ENCODE assay signal across 10 cellular contexts in the genomic region with DNA sequence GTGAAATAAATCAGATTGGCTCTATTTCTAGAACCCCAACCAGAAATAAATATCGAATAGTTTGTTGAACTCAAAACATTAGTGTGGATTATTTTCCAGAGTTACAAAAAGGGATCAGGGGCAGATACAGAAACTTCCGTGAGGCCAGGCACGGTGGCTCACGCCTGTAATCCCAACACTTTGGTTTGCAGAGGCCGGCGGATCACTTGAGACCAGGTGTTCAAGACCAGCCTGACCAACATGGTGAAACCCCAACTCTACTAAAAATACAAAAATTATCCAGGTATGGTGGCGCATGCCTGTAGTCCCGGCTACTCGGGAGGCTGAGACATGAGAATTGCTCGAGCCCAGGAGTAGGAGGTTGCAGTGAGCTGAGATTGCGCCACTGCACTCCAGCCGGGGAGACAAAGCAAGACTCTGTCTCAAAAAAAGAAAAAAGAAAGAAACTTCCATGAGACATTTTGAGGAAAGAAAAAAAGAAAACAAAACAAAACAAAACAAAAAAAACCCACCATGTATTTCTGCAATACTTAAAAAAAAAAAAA. TPM values are rescaled to one million over a fixed set of nuclear protein-coding genes. Genes with fewer than 3 reads are reported as not detected.
DNase-seq lines count a peak whose midpoint lies in the region; ATAC-seq and TF ChIP-seq lines count a peak whose summit lies in the region.
"Had no signal": no experiment of that assay in that cellular context is flagged by ENCODE, and none has a peak within 500 bp of the region (broad histone marks: within the 10 kb centered on the region; RNA-seq: fewer than 3 reads in every experiment).

No MANE protein-coding gene starts in this region.

- H3K27ac Mint-ChIP-seq in activated CD4-positive, alpha-beta T cell treated with anti-CD3 and anti-CD28 coated beads, Interleukin-2, amount 10 ng/mL, durations not matched to agents 24 days and 14 days: no peak overlapping the region
- H3K27ac Mint-ChIP-seq in endothelial cell (ENCODE audit: unreplicated experiment): no peak overlapping the region

- H3K4me2 ChIP-seq in SU-DHL-6 (ENCODE audit: low read depth, low read length, poor library complexity, severe bottlenecking) (peak overlapping the region; percentile 68), smooth muscle cell (peak overlapping the region; percentile 92)

- no peak overlapping the region for H2AFZ ChIP-seq in SU-DHL-6 (ENCODE audit: low read depth, low read length, severe bottlenecking)
- no peak overlapping the region for H2AFZ ChIP-seq in smooth muscle cell (ENCODE audit: low read depth)

- DNase-seq in activated CD4-positive, alpha-beta T cell treated with anti-CD3 and anti-CD28 coated beads, Interleukin-2, amount 10 ng/mL, durations not matched to agents 24 days and 14 days: no peak
- DNase-seq in activated CD4-positive, alpha-beta T cell treated with anti-CD3 and anti-CD28 coated beads for 1 hour: no peak
- DNase-seq in endothelial cell (ENCODE audit: low spot score): no peak
- no peak for DNase-seq in smooth muscle cell (lab: John Stamatoyannopoulos, UW; ENCODE audit: unreplicated experiment)
- DNase-seq in stimulated activated CD4-positive, alpha-beta T cell treated with anti-CD3 and anti-CD28 coated beads, Interleukin-12 subunit alpha, Interleukin-12 subunit beta, amount 100 ng/mL, for 4 hours: no peak
- no peak for DNase-seq in NCI-H1105 (lab: John Stamatoyannopoulos, UW)
- DNase-seq: effector CD8-positive, alpha-beta T cell had no signal

- H3K27ac ChIP-seq in SU-DHL-6 (ENCODE audit: low read depth, low read length) (no peak overlapping the region), smooth muscle cell (ENCODE audit: low read depth) (no peak overlapping the region)

- H3K4me3 Mint-ChIP-seq in activated CD4-positive, alpha-beta T cell treated with anti-CD3 and anti-CD28 coated beads, Interleukin-2, amount 10 ng/mL, durations not matched to agents 24 days and 14 days: peak overlapping the region; percentile 94
- H3K4me3 Mint-ChIP-seq in endothelial cell (ENCODE audit: unreplicated experiment): peak overlapping the region; percentile 97

- no peaks in the 10 kb centered on the region for H3F3A ChIP-seq in SU-DHL-6 (ENCODE audit: insufficient read depth)
- H3F3A ChIP-seq in smooth muscle cell (ENCODE audit: low read depth): no peaks in the 10 kb centered on the region

- peaks cover 6% of the 10 kb centered on the region for H3K4me1 ChIP-seq in smooth muscle cell (ENCODE audit: low read depth)

- H3K9me3 Mint-ChIP-seq in activated CD4-positive, alpha-beta T cell treated with anti-CD3 and anti-CD28 coated beads, Interleukin-2, amount 10 ng/mL, durations not matched to agents 24 days and 14 days: no peaks in the 10 kb centered on the region
- no peaks in the 10 kb centered on the region for H3K9me3 Mint-ChIP-seq in endothelial cell (ENCODE audit: unreplicated experiment)

- H3K9me3 ChIP-seq in SU-DHL-6 (ENCODE audit: insufficient read depth, low read length) (no peaks in the 10 kb centered on the region), smooth muscle cell (replicated peaks; ENCODE audit: low read depth) (no peaks in the 10 kb centered on the region)

- no peaks in the 10 kb centered on the region for H4K20me1 ChIP-seq in SU-DHL-6 (ENCODE audit: low read depth, low read length)
- peaks cover 24% of the 10 kb centered on the region for H4K20me1 ChIP-seq in smooth muscle cell (ENCODE audit: low read depth)

- H3K36me3 Mint-ChIP-seq in activated CD4-positive, alpha-beta T cell treated with anti-CD3 and anti-CD28 coated beads, Interleukin-2, amount 10 ng/mL, durations not matched to agents 24 days and 14 days (ENCODE audit: low read depth): peaks cover 42% of the 10 kb centered on the region
- peaks cover 9% of the 10 kb centered on the region for H3K36me3 Mint-ChIP-seq in endothelial cell (ENCODE audit: low read depth, unreplicated experiment)

- H3K4me1 Mint-ChIP-seq in activated CD4-positive, alpha-beta T cell treated with anti-CD3 and anti-CD28 coated beads, Interleukin-2, amount 10 ng/mL, durations not matched to agents 24 days and 14 days: peaks cover 29% of the 10 kb centered on the region
- peaks cover 24% of the 10 kb centered on the region for H3K4me1 Mint-ChIP-seq in endothelial cell (ENCODE audit: unreplicated experiment)

- H3K9me2 ChIP-seq in SU-DHL-6 (replicated peaks; ENCODE audit: insufficient read depth, low read length): no peaks in the 10 kb centered on the region

- WGBS in smooth muscle cell (ENCODE audit: low lambda C conversion rate): 96% methylated on average over 12 of the region's 12 CpGs

- H3K9ac ChIP-seq in SU-DHL-6 (ENCODE audit: low read length) (no peak overlapping the region), smooth muscle cell (ENCODE audit: low read depth) (no peak overlapping the region)

- intact Hi-C loops in activated CD4-positive, alpha-beta T cell treated with anti-CD3 and anti-CD28 coated beads, Interleukin-2, amount 10 ng/mL, durations not matched to agents 24 days and 14 days (cut with micrococcal nuclease): no loop called here

- peaks cover 11% of the 10 kb centered on the region for H3K27me3 Mint-ChIP-seq in activated CD4-positive, alpha-beta T cell treated with anti-CD3 and anti-CD28 coated beads, Interleukin-2, amount 10 ng/mL, durations not matched to agents 24 days and 14 days
- peaks cover 9% of the 10 kb centered on the region for H3K27me3 Mint-ChIP-seq in endothelial cell (ENCODE audit: unreplicated experiment)

- H3K4me3 ChIP-seq in SU-DHL-6 (ENCODE audit: insufficient read depth, low read length, poor library complexity, severe bottlenecking): no peak overlapping the region
- H3K4me3 ChIP-seq in smooth muscle cell: no peak overlapping the region
- H3K4me3 ChIP-seq: lung had no signal

- peaks cover 26% of the 10 kb centered on the region for H3K79me2 ChIP-seq in SU-DHL-6 (ENCODE audit: insufficient read depth, low read length)
- peaks cover 21% of the 10 kb centered on the region for H3K79me2 ChIP-seq in smooth muscle cell (ENCODE audit: low read depth)

- no peaks in the 10 kb centered on the region for H3K27me3 ChIP-seq in SU-DHL-6 (ENCODE audit: low read length)
- no peaks in the 10 kb centered on the region for H3K27me3 ChIP-seq in smooth muscle cell (ENCODE audit: low read depth)

- TF ChIP-seq CTCF in SU-DHL-6 (IDR thresholded peaks at IDR 0.05; ENCODE audit: insufficient read depth, low read length, poor library complexity, severe bottlenecking) (no peak), endothelial cell (IDR thresholded peaks at IDR 0.05; ENCODE audit: unreplicated experiment) (no peak), smooth muscle cell (IDR thresholded peaks at IDR 0.05; ENCODE audit: borderline replicate concordance, insufficient read depth, poor library complexity, severe bottlenecking) (no peak)

- ATAC-seq in GM21529 (IDR thresholded peaks at IDR 0.05; ENCODE audit: unreplicated experiment): no peak

- peaks cover 38% of the 10 kb centered on the region for H3K36me3 ChIP-seq in SU-DHL-6 (ENCODE audit: low read length)
- peaks cover 8% of the 10 kb centered on the region for H3K36me3 ChIP-seq in smooth muscle cell (ENCODE audit: low read depth)

RNA-seq across cellular contexts. Expression of a gene that starts 2.1 kb away (rescaled TPM):
- 28.0 and 28.1 TPM in 2 replicates for total RNA-seq in activated CD4-positive, alpha-beta T cell treated with anti-CD3 and anti-CD28 coated beads, Interleukin-2, amount 10 ng/mL, durations not matched to agents 24 days and 14 days
- total RNA-seq in endothelial cell (ENCODE audit: unreplicated experiment) (44.7 TPM), smooth muscle cell (75.2 and 82.9 TPM in 2 replicates)
- polyA plus RNA-seq in smooth muscle cell: 46.9 and 47.4 TPM in 2 replicates
